ENCODE assay signal across 17 cellular contexts in the genomic region with DNA sequence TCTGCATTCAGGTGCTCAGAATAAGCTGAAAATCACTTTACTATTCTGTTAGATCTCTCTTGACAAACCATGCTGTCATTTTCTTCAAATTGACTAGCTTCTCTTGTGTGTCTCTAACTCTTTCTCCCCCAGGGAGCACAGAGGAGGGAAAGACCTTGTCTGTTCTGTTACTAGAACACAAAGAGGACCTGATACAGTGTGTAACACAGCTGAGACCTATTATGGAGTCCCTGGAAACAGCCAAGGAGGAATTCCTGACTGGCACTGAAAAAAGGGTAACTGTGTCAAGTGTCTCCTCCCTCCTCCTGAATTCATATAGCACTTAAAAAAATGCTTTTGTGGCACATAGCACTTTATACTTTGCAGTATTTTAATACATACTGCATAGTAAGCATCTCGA. TPM values are rescaled to one million over a fixed set of nuclear protein-coding genes. Genes with fewer than 3 reads are reported as not detected.
A peak's percentile ranks its signal among the peaks of the same experiment; 100 is the strongest.
DNase-seq lines count a peak whose midpoint lies in the region; ATAC-seq and TF ChIP-seq lines count a peak whose summit lies in the region.
"Had no signal": no experiment of that assay in that cellular context is flagged by ENCODE, and none has a peak within 500 bp of the region (broad histone marks: within the 10 kb centered on the region; RNA-seq: fewer than 3 reads in every experiment).

No MANE protein-coding gene starts in this region.

- TF ChIP-seq RAD21 in neural cell (conservative IDR thresholded peaks at IDR 0.05), result peak; percentile 30

- H3K9me3 ChIP-seq in cardiac muscle cell (ENCODE audit: low read depth) (no peaks in the 10 kb centered on the region), neural cell (ENCODE audit: low read length) (no peaks in the 10 kb centered on the region)
- H3K9me3 ChIP-seq: A549; BLaER1 treated with 17β-estradiol and CSF1 and Interleukin-3, amounts not matched to agents 10 nM and 100 nM; HAP-1 had no signal

- H3K4me1 Mint-ChIP-seq in stimulated activated memory B cell treated with anti-CD40 and anti-IgM and Interleukin-4, amounts not matched to agents 10 μg/mL and 1 μg/mL and 100 μg/mL, for 72 hours, result peaks cover 5% of the 10 kb centered on the region

- no peak overlapping the region for H3K4me3 Mint-ChIP-seq in stimulated activated memory B cell treated with anti-CD40 and anti-IgM and Interleukin-4, amounts not matched to agents 10 μg/mL and 1 μg/mL and 100 μg/mL, for 72 hours
- H3K4me3 Mint-ChIP-seq: CD8-positive, alpha-beta T cell had no signal

- H3K27ac Mint-ChIP-seq in stimulated activated memory B cell treated with anti-CD40 and anti-IgM and Interleukin-4, amounts not matched to agents 10 μg/mL and 1 μg/mL and 100 μg/mL, for 72 hours, result no peak overlapping the region
- H3K27ac Mint-ChIP-seq: CD8-positive, alpha-beta T cell had no signal

- peak; percentile 58 for TF ChIP-seq EP300 in neural cell (conservative IDR thresholded peaks at IDR 0.05; ENCODE audit: poor library complexity, severe bottlenecking)

- no peaks in the 10 kb centered on the region for H4K20me1 ChIP-seq in neural cell (ENCODE audit: insufficient read depth)

- intact Hi-C loops in Right ventricle myocardium inferior (cut with DNase I), result loop anchor here (5.0 kb wide), 1 partner anchor 55 kb away; no protein-coding TSS in a partner anchor

- no peaks in the 10 kb centered on the region for H3K9me3 Mint-ChIP-seq in stimulated activated memory B cell treated with anti-CD40 and anti-IgM and Interleukin-4, amounts not matched to agents 10 μg/mL and 1 μg/mL and 100 μg/mL, for 72 hours
- H3K9me3 Mint-ChIP-seq: CD8-positive, alpha-beta T cell had no signal

- H2AFZ ChIP-seq in neural cell (ENCODE audit: low read depth, low read length), result peak overlapping the region; percentile 16

- peaks cover 30% of the 10 kb centered on the region for H3K4me1 ChIP-seq in cardiac muscle cell (ENCODE audit: low read depth)
- H3K4me1 ChIP-seq: A549; BLaER1 treated with 17β-estradiol and CSF1 and Interleukin-3, amounts not matched to agents 10 nM and 100 nM had no signal

- H3K9me2 ChIP-seq in neural cell (ENCODE audit: insufficient read depth, low read length), result no peaks in the 10 kb centered on the region

- H3K79me2 ChIP-seq in neural cell (replicated peaks; ENCODE audit: insufficient read depth, low read length), result no peaks in the 10 kb centered on the region

- H3K27me3 Mint-ChIP-seq in stimulated activated memory B cell treated with anti-CD40 and anti-IgM and Interleukin-4, amounts not matched to agents 10 μg/mL and 1 μg/mL and 100 μg/mL, for 72 hours, result no peaks in the 10 kb centered on the region

- peak overlapping the region; percentile 38 for H3K4me2 ChIP-seq in neural cell (ENCODE audit: low read length)
- H3K4me2 ChIP-seq: A549; BLaER1 treated with 17β-estradiol and CSF1 and Interleukin-3, amounts not matched to agents 10 nM and 100 nM had no signal

- peaks cover 42% of the 10 kb centered on the region for H3K36me3 Mint-ChIP-seq in stimulated activated memory B cell treated with anti-CD40 and anti-IgM and Interleukin-4, amounts not matched to agents 10 μg/mL and 1 μg/mL and 100 μg/mL, for 72 hours

- H3K27me3 ChIP-seq in cardiac muscle cell, result no peaks in the 10 kb centered on the region
- no peaks in the 10 kb centered on the region for H3K27me3 ChIP-seq in neural cell (ENCODE audit: insufficient read depth, low read depth, low read length)
- peaks cover 7% of the 10 kb centered on the region for H3K27me3 ChIP-seq in H7 (ENCODE audit: control insufficient read depth, insufficient read depth, low read length)
- H3K27me3 ChIP-seq: BLaER1 treated with 17β-estradiol and CSF1 and Interleukin-3, amounts not matched to agents 10 nM and 100 nM had no signal

- H3F3A ChIP-seq in neural cell (ENCODE audit: insufficient read depth, low read length, poor library complexity, severe bottlenecking), result no peaks in the 10 kb centered on the region

- H3K27ac ChIP-seq in cardiac muscle cell (peak overlapping the region; percentile 8), neural cell (ENCODE audit: low read length) (peak overlapping the region; percentile 70)
- H3K27ac ChIP-seq: 22Rv1; A549; BLaER1 treated with 17β-estradiol and CSF1 and Interleukin-3, amounts not matched to agents 10 nM and 100 nM; HL-60 had no signal

- H3K9ac ChIP-seq in neural cell (ENCODE audit: low read length), result peak overlapping the region; percentile 35
- H3K9ac ChIP-seq: BLaER1 treated with 17β-estradiol and CSF1 and Interleukin-3, amounts not matched to agents 10 nM and 100 nM had no signal

- ATAC-seq in Right ventricle myocardium inferior (no peak), esophagus mucosa (no peak)
- ATAC-seq in stimulated activated memory B cell treated with anti-CD40 and anti-IgM and Interleukin-4, amounts not matched to agents 10 μg/mL and 1 μg/mL and 100 μg/mL, for 72 hours, result no peak
- ATAC-seq: A549; CD8-positive, alpha-beta T cell had no signal

- TF ChIP-seq CTCF in cardiac muscle cell (IDR thresholded peaks at IDR 0.05; ENCODE audit: low read depth, low read length) (no peak), neural cell (IDR thresholded peaks at IDR 0.05; ENCODE audit: poor library complexity, severe bottlenecking) (no peak)

- H3K36me3 ChIP-seq in cardiac muscle cell, result peaks cover 6% of the 10 kb centered on the region
- no peaks in the 10 kb centered on the region for H3K36me3 ChIP-seq in neural cell (ENCODE audit: insufficient read depth, low read length)
- H3K36me3 ChIP-seq in H7 (replicated peaks; ENCODE audit: control insufficient read depth, insufficient read depth, low read length), result peaks cover 3% of the 10 kb centered on the region
- H3K36me3 ChIP-seq: HAP-1 had no signal

- H3K4me3 ChIP-seq in cardiac muscle cell (no peak overlapping the region), neural cell (ENCODE audit: low read length) (peak overlapping the region; percentile 42), H7 (ENCODE audit: insufficient read depth, low read depth, low read length) (no peak overlapping the region)
- H3K4me3 ChIP-seq: A549; BLaER1 treated with 17β-estradiol and CSF1 and Interleukin-3, amounts not matched to agents 10 nM and 100 nM; HAP-1 had no signal

- DNase-seq in cardiac muscle cell (ENCODE audit: low read depth in 1 of 2, low spot score in 1 of 2) (no peak), Right ventricle myocardium inferior (ENCODE audit: missing footprints) (no peak), fibroblast of gingiva (ENCODE audit: low read depth) (peak; percentile 32), H7 (no peak), glomerular visceral epithelial cell (ENCODE audit: extremely low spot score) (no peak)
- DNase-seq: Calu3; CD8-positive, alpha-beta T cell; DMS79 treated with DMSO at 0.1 percent for 48 hours; GF-D8 had no signal

TF ChIP-seq in neural cell, 6 proteins besides CTCF, POLR2A, EP300 and RAD21:
- TF ChIP-seq, protein P1, sequence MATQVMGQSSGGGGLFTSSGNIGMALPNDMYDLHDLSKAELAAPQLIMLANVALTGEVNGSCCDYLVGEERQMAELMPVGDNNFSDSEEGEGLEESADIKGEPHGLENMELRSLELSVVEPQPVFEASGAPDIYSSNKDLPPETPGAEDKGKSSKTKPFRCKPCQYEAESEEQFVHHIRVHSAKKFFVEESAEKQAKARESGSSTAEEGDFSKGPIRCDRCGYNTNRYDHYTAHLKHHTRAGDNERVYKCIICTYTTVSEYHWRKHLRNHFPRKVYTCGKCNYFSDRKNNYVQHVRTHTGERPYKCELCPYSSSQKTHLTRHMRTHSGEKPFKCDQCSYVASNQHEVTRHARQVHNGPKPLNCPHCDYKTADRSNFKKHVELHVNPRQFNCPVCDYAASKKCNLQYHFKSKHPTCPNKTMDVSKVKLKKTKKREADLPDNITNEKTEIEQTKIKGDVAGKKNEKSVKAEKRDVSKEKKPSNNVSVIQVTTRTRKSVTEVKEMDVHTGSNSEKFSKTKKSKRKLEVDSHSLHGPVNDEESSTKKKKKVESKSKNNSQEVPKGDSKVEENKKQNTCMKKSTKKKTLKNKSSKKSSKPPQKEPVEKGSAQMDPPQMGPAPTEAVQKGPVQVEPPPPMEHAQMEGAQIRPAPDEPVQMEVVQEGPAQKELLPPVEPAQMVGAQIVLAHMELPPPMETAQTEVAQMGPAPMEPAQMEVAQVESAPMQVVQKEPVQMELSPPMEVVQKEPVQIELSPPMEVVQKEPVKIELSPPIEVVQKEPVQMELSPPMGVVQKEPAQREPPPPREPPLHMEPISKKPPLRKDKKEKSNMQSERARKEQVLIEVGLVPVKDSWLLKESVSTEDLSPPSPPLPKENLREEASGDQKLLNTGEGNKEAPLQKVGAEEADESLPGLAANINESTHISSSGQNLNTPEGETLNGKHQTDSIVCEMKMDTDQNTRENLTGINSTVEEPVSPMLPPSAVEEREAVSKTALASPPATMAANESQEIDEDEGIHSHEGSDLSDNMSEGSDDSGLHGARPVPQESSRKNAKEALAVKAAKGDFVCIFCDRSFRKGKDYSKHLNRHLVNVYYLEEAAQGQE (IDR thresholded peaks at IDR 0.05; ENCODE audit: borderline replicate concordance), result peak; percentile 61
- peak; percentile 61 for TF ChIP-seq POLR2AphosphoS5 (IDR thresholded peaks at IDR 0.05)
- TF ChIP-seq TAF1 (IDR thresholded peaks at IDR 0.05; ENCODE audit: low read depth), result no peak
- TF ChIP-seq SMC3 (conservative IDR thresholded peaks at IDR 0.05; ENCODE audit: poor library complexity), result peak; percentile 41
TF ChIP-seq in neural cell: peak in this region for 3.

RNA-seq across cellular contexts. Expression of a gene that starts 50.5 kb away (rescaled TPM):
- total RNA-seq in cardiac muscle cell (14.1 and 18.1 TPM in 2 replicates), Right ventricle myocardium inferior (17.9 TPM), esophagus mucosa (6.4 TPM)
- polyA plus RNA-seq in cardiac muscle cell (8.3 and 8.5 TPM in 2 replicates), neural cell (12.2 and 12.7 TPM in 2 replicates)
- polyA minus RNA-seq in neural cell, result 14.4 and 15.6 TPM in 2 replicates
- 15.0 and 17.0 TPM in 2 replicates for total RNA-seq in H7 (2014; rRNA removed; shearing (Covaris generic))
